Comparison of ENCODE assay signal across 7 cellular contexts in the genomic region with DNA sequence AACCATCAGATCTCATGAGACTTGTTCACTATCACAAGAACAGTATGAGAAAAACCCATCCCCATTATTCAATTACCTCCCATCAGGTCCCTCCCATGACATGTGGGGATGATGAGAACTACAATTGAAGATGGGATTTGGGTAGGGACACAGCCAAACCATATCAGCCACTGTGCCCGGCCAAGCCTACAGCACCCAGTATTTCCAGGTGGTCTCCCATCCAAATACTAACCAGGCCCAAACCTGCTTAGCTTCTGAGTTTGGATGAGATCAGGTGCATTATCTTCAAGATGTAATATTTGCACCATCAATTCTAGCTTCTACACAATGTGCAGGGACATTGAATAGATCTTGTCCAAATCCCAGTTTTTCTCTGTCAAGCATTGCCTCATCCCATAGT.
"Had no signal": no experiment of that assay in that cellular context is flagged by ENCODE, and none has a peak within 500 bp of the region (broad histone marks: within the 10 kb centered on the region; RNA-seq: fewer than 3 reads in every experiment).

No MANE protein-coding gene starts in this region.

- FAIRE-seq: G401.6, GM12878, GM12891, GM12892, GM19239 had no signal

- DNase-seq: GDM1, GF-D8 had no signal

- H3K4me3 ChIP-seq: GM12878 had no signal
